8 cellular contexts compared by ENCODE assay signal in genomic region chr22:43945632-43946390, GRCh38. TPM values are rescaled to one million over a fixed set of nuclear protein-coding genes. Genes with fewer than 3 reads are reported as not detected.
DNase-seq lines count a peak whose midpoint lies in the region; ATAC-seq and TF ChIP-seq lines count a peak whose summit lies in the region.

No MANE protein-coding gene starts in this region.

- ATAC-seq in DND-41 (ENCODE audit: insufficient read depth, low read depth): peak; percentile 100
- no peak for ATAC-seq in HG02885 (IDR thresholded peaks at IDR 0.05; ENCODE audit: poor library complexity, unreplicated experiment)
- no peak for ATAC-seq in HG03039 (IDR thresholded peaks at IDR 0.05; ENCODE audit: unreplicated experiment)

- H3K4me1 ChIP-seq in DND-41 (ENCODE audit: insufficient read depth, low read length): no peaks in the 10 kb centered on the region

- H3K36me3 ChIP-seq in DND-41 (ENCODE audit: insufficient read depth, low read length): no peaks in the 10 kb centered on the region

- H4K20me1 ChIP-seq in DND-41 (ENCODE audit: insufficient read depth, low read length): no peaks in the 10 kb centered on the region

- H3K4me2 ChIP-seq in DND-41 (ENCODE audit: insufficient read depth, low read length): no peak overlapping the region

- H3K9ac ChIP-seq in DND-41 (ENCODE audit: low read depth, low read length): no peak overlapping the region

- no peak overlapping the region for H2AFZ ChIP-seq in DND-41 (ENCODE audit: low read depth, low read length)

- no peaks in the 10 kb centered on the region for H3K9me3 ChIP-seq in DND-41 (ENCODE audit: insufficient read depth, low read length, severe bottlenecking)

- H3K27me3 ChIP-seq in DND-41 (ENCODE audit: insufficient read depth, low read length, poor library complexity): no peaks in the 10 kb centered on the region

- H3K27ac ChIP-seq in DND-41 (ENCODE audit: low read length): no peak overlapping the region

- no peaks in the 10 kb centered on the region for H3K79me2 ChIP-seq in DND-41 (ENCODE audit: insufficient read depth, low read length)

- DNase-seq in DND-41 (peak; percentile 71), T-helper 2 cell (peak in 4 of 5 experiments; percentile 16 to 76 (median 52)), anterior cingulate cortex (lab: John Stamatoyannopoulos, UW) (peak in 43 of 58 donors; percentile 8 to 71 (median 26)), hypothalamus (lab: John Stamatoyannopoulos, UW) (peak in 26 of 51 donors; percentile 2 to 70 (median 30))
- peak; percentile 65 for DNase-seq in Jurkat, Clone E6-1 (ENCODE audit: low read depth, low spot score)
- peak; percentile 43 to 61 for DNase-seq in stimulated activated CD4-positive, alpha-beta T cell treated with anti-CD3 and anti-CD28 coated beads, Interleukin-15, amount 100 ng/mL, for 48 hours (ENCODE audit: low read depth in 2 of 2)

- peak; percentile 84 for TF ChIP-seq CTCF in DND-41 (IDR thresholded peaks at IDR 0.05; ENCODE audit: borderline replicate concordance, extremely low read depth, low read length, poor library complexity, severe bottlenecking)

- no peak overlapping the region for H3K4me3 ChIP-seq in DND-41 (ENCODE audit: low read depth in 1 of 2, low read length in 2 of 2)
- no peak overlapping the region for H3K4me3 ChIP-seq in Jurkat, Clone E6-1 (ENCODE audit: low read length)

RNA-seq across cellular contexts. Expression of gene SAMM50, which starts 9.4 kb away (rescaled TPM):
- polyA plus RNA-seq in Jurkat, Clone E6-1 (2012; ENCODE audit: insufficient read depth, insufficient read length): 98.6 TPM

RNA-seq across cellular contexts. Expression of gene PNPLA3, which starts 22.2 kb away (rescaled TPM):
- polyA plus RNA-seq in Jurkat, Clone E6-1 (2012; ENCODE audit: insufficient read depth, insufficient read length): 1.7 TPM

RNA-seq across cellular contexts. Expression of gene PNPLA5, which starts 54.0 kb away (rescaled TPM):
- polyA plus RNA-seq in Jurkat, Clone E6-1 (2012; ENCODE audit: insufficient read depth, insufficient read length): not detected
